15 cellular contexts compared by ENCODE assay signal in the genomic region with DNA sequence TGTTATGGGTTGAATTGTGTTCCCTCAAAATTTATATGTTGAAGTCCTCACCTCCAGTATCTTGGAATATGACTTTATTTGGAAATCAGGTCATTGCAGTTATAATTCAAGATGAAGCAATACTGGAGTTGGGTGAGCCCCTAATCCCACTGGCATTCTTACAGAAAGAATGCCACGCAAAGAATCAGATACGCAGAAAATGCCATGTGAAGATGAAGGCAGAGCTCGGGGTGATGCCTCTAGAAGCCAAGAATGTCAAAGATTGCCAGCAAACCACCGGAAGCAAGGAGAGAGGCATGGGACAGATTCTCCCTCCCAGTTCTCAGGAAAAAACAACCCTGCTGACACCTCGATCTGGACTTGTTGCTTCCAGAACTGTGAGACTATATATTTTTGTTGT.
"Had no signal": no experiment of that assay in that cellular context is flagged by ENCODE, and none has a peak within 500 bp of the region (broad histone marks: within the 10 kb centered on the region; RNA-seq: fewer than 3 reads in every experiment).

No MANE protein-coding gene starts in this region.

- H3K27me3 ChIP-seq: heart right ventricle, neutrophil, stomach had no signal

- H3K36me3 ChIP-seq: heart right ventricle, neutrophil, stomach had no signal

- H3K27ac ChIP-seq: heart right ventricle, psoas muscle, skin epidermis, stomach had no signal

- DNase-seq: effector CD4-positive, alpha-beta T cell; endodermal cell; heart right ventricle; islet precursor cell; mammary epithelial cell; mucosa of descending colon; psoas muscle; retina; stimulated activated CD4-positive, alpha-beta T cell treated with anti-CD3 and anti-CD28 coated beads, Interleukin-2, amount 100 ng/mL, for 24 hours; stimulated activated CD4-positive, alpha-beta T cell treated with anti-CD3 and anti-CD28 coated beads, Interleukin-4, amount 100 ng/mL, for 4 hours; stimulated activated naive CD4-positive, alpha-beta T cell; stomach; trophoblast cell had no signal

- H3K4me3 ChIP-seq: heart right ventricle, mucosa of descending colon, psoas muscle, skin epidermis, stomach had no signal

- H3K9me3 ChIP-seq: mucosa of descending colon, neutrophil, psoas muscle had no signal
